ENCODE assay signal across 8 cellular contexts in the genomic region with DNA sequence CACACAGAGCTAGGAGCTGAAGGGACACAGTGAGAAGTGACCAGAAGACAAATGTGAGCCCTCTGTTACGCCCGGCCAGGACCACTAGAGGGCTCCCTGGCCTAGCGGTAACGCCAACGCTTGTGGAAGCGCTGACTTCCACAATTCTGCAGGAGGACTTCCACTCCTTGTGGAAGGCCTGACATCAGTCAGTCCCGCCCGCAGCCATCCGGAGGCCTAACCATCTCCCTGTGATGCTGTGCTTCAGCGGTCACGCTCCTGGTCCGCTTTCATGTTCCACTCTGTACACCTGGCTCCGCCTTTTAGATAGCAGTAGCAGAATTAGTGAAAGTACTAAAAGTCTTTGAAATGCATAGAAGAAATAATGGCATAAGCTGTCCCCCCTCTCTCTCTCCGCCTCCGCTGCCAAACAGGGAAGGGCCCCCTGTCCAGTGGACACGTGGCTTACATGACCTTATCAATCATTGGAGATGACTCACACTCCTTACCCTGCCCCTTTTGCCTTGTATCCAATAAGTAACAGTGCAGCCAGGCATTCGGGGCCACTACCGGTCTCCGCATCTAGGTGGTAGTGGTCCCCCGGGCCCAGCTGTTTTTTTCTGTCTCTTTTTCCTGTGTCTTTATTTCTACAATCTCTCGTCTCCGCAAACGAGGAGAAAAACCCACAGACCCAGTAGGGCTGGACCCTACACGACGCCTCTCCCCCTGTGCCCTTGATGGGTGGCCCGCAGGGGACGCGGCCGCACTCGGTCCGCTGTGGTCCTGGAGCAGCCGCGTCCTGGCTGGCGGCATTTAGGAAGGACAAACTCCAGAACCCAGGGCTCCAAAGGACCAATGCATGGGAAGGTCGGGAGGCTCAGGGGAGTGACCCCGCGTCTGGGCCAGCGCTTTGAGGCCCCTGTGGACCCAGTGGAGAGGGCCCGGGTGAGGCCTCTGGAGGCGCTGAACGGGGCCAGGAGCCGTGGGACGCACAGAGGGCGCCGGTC. TPM values are rescaled to one million over a fixed set of nuclear protein-coding genes. Genes with fewer than 3 reads are reported as not detected.
DNase-seq lines count a peak whose midpoint lies in the region; ATAC-seq and TF ChIP-seq lines count a peak whose summit lies in the region.

No MANE protein-coding gene starts in this region.

- DNase-seq in A673 (ENCODE audit: low spot score) (peak; percentile 84), NCI-H345 treated with DMSO at 0.1 percent for 48 hours (lab: John Stamatoyannopoulos, UW; ENCODE audit: unreplicated experiment) (peak; percentile 38), choroid plexus epithelial cell (ENCODE audit: low read depth) (peak; percentile 92), kidney glomerular epithelial cell (lab: John Stamatoyannopoulos, UW) (peak; percentile 49)
- peak; percentile 37 to 51 for DNase-seq in stimulated activated CD4-positive, alpha-beta T cell treated with anti-CD3 and anti-CD28 coated beads, Interleukin-1b, Interleukin-23, amount 100 ng/mL, for 4 hours (ENCODE audit: low read depth in 2 of 2)

- intact Hi-C loops in A673 (cut with micrococcal nuclease; ENCODE audit: unreplicated experiment), result loop anchor here (1.0 to 2.0 kb wide), 2 partner anchors 24 to 116 kb away; no protein-coding TSS in a partner anchor

- no peak overlapping the region for H3K4me3 ChIP-seq in A673 (ENCODE audit: low read depth, low read length, poor library complexity, severe bottlenecking)
- H3K4me3 ChIP-seq in choroid plexus epithelial cell (ENCODE audit: low read depth, low read length), result peak overlapping the region; percentile 45

- H3K4me1 ChIP-seq in A673 (ENCODE audit: insufficient read depth, low read length, poor library complexity, severe bottlenecking), result no peaks in the 10 kb centered on the region

- BruUV-seq in A673 (replicated peaks; lab: Mats Ljungman, UMichigan), result no TSS peak

- H3K27me3 ChIP-seq in A673 (replicated peaks; ENCODE audit: insufficient read depth, low read depth, low read length, poor library complexity), result no peaks in the 10 kb centered on the region

- POLR2A ChIA-PET in A673 (lab: Charles Lee; ENCODE audit: low non-redundant PET), result no interaction called here

- H3K27ac ChIP-seq in A673 (ENCODE audit: low read depth, low read length, poor library complexity, severe bottlenecking), result no peak overlapping the region

- TF ChIP-seq CTCF in A673 (conservative IDR thresholded peaks at IDR 0.05; ENCODE audit: low read depth, low read length) (peak; percentile 84), choroid plexus epithelial cell (conservative IDR thresholded peaks at IDR 0.05; ENCODE audit: low read depth, low read length) (peak; percentile 95)

- H3K36me3 ChIP-seq in A673 (ENCODE audit: insufficient read depth, low read length, poor library complexity, severe bottlenecking), result no peaks in the 10 kb centered on the region

- H3K9me3 ChIP-seq in A673 (ENCODE audit: low read depth, low read length, poor library complexity, severe bottlenecking), result no peaks in the 10 kb centered on the region

- ATAC-seq in GM18517 (IDR thresholded peaks at IDR 0.05; ENCODE audit: unreplicated experiment) (peak; percentile 76), HG03135 (IDR thresholded peaks at IDR 0.05; ENCODE audit: unreplicated experiment) (peak; percentile 52)
- peak; percentile 71 to 73 for ATAC-seq in activated CD4-positive, CD25-positive, alpha-beta regulatory T cell treated with anti-CD3 and anti-CD28 coated beads, Interleukin-2, amount 50 U/mL, for 24 hours

- CTCF ChIA-PET in A673 (lab: Charles Lee), result interaction anchor here (0.6 to 0.8 kb wide), 3 partner anchors 20 to 116 kb away, joined by 3 to 4 read pairs (median 3); no protein-coding TSS in a partner anchor

RNA-seq across cellular contexts. Expression of gene RPL32, which starts 27.0 kb away (rescaled TPM):
- total RNA-seq in A673 (2021), result 1,684 and 1,701 TPM in 2 replicates

Comparison
In these comparisons a context has a peak if more than half of its experiments do, and no peak if none do; other contexts are left out.
1. DNase-seq: peak in every context shown above with its lines; median percentile 92 in choroid plexus epithelial cell; 84 in A673; 49 in kidney glomerular epithelial cell; 44 in stimulated activated CD4-positive, alpha-beta T cell treated with anti-CD3 and anti-CD28 coated beads, Interleukin-1b, Interleukin-23, amount 100 ng/mL, for 4 hours; 38 in NCI-H345 treated with DMSO at 0.1 percent for 48 hours.